Comparison of ENCODE assay signal across 7 cellular contexts in genomic region chr1:162880617-162881016, GRCh38. TPM values are rescaled to one million over a fixed set of nuclear protein-coding genes. Genes with fewer than 3 reads are reported as not detected.
"Had no signal": no experiment of that assay in that cellular context is flagged by ENCODE, and none has a peak within 500 bp of the region (broad histone marks: within the 10 kb centered on the region; RNA-seq: fewer than 3 reads in every experiment).

No MANE protein-coding gene starts in this region.

RNA-seq across cellular contexts. Expression of gene CCDC190, which starts 19.6 kb away (rescaled TPM):
- polyA plus RNA-seq: naive thymus-derived CD8-positive, alpha-beta T cell; neural cell; pancreas; sigmoid colon; small intestine; smooth muscle cell; spleen had no signal
